ENCODE assay signal across 22 cellular contexts in genomic region chr12:121932176-121932536, GRCh38.
"Had no signal": no experiment of that assay in that cellular context is flagged by ENCODE, and none has a peak within 500 bp of the region (broad histone marks: within the 10 kb centered on the region; RNA-seq: fewer than 3 reads in every experiment).

No MANE protein-coding gene starts in this region.

- FAIRE-seq: frontal cortex, keratinocyte had no signal

- H3K27ac ChIP-seq: coronary artery, heart right ventricle, left ventricle myocardium inferior, lower lobe of right lung, parathyroid adenoma, psoas muscle, thoracic aorta had no signal

- H3K27ac Mint-ChIP-seq: memory B cell; stimulated activated naive CD8-positive, alpha-beta T cell treated with anti-CD3 and anti-CD28 coated beads, Interleukin-15, amount 100 ng/mL, for 72 hours had no signal

- H3K9ac ChIP-seq: parathyroid adenoma had no signal

- H3K36me3 Mint-ChIP-seq: memory B cell had no signal

- DNase-seq: effector CD4-positive, alpha-beta T cell; heart right ventricle; left ventricle myocardium inferior; lower lobe of right lung; midbrain; psoas muscle; retina; spleen; stimulated activated CD4-positive, alpha-beta T cell treated with anti-CD3 and anti-CD28 coated beads, Interleukin-15, amount 100 ng/mL, for 24 hours; stimulated activated CD4-positive, alpha-beta T cell treated with anti-CD3 and anti-CD28 coated beads, Interleukin-1b, Interleukin-23, amount 100 ng/mL, for 48 hours; stimulated activated CD4-positive, alpha-beta T cell treated with anti-CD3 and anti-CD28 coated beads, Interleukin-4, amount 100 ng/mL, for 24 hours; stimulated activated naive B cell treated with anti-CD40 and anti-IgM and Interleukin-4, amounts not matched to agents 10 μg/mL and 1 μg/mL and 100 μg/mL, for 72 hours; stimulated activated naive CD8-positive, alpha-beta T cell treated with anti-CD3 and anti-CD28 coated beads, Interleukin-15, amount 100 ng/mL, for 72 hours had no signal

- H3K9me3 ChIP-seq: lower lobe of right lung, psoas muscle, thoracic aorta had no signal

- H3K27me3 Mint-ChIP-seq: memory B cell; stimulated activated naive B cell treated with anti-CD40 and anti-IgM and Interleukin-4, amounts not matched to agents 10 μg/mL and 1 μg/mL and 100 μg/mL, for 72 hours; stimulated activated naive CD8-positive, alpha-beta T cell treated with anti-CD3 and anti-CD28 coated beads, Interleukin-15, amount 100 ng/mL, for 72 hours had no signal

- H3K9me3 Mint-ChIP-seq: endodermal cell, memory B cell, nephron had no signal

- H3K4me3 Mint-ChIP-seq: endodermal cell; memory B cell; nephron; stimulated activated naive CD8-positive, alpha-beta T cell treated with anti-CD3 and anti-CD28 coated beads, Interleukin-15, amount 100 ng/mL, for 72 hours had no signal

- H3K4me1 ChIP-seq: left ventricle myocardium inferior, lower lobe of right lung, parathyroid adenoma, psoas muscle had no signal

- H2AFZ ChIP-seq: parathyroid adenoma had no signal

- H3K4me1 Mint-ChIP-seq: stimulated activated naive CD8-positive, alpha-beta T cell treated with anti-CD3 and anti-CD28 coated beads, Interleukin-15, amount 100 ng/mL, for 72 hours had no signal

- H3K36me3 ChIP-seq: lower lobe of right lung, thoracic aorta had no signal

- H3K79me2 ChIP-seq: parathyroid adenoma had no signal

- H3K27me3 ChIP-seq: heart right ventricle, spleen had no signal

- H3K4me3 ChIP-seq: coronary artery, heart right ventricle, left ventricle myocardium inferior, lower lobe of right lung, psoas muscle, thoracic aorta had no signal

- ATAC-seq: heart right ventricle; lower lobe of right lung; psoas muscle; sciatic nerve; stimulated activated naive B cell treated with anti-CD40 and anti-IgM and Interleukin-4, amounts not matched to agents 10 μg/mL and 1 μg/mL and 100 μg/mL, for 72 hours; stimulated activated naive CD8-positive, alpha-beta T cell treated with anti-CD3 and anti-CD28 coated beads, Interleukin-15, amount 100 ng/mL, for 72 hours had no signal
